10 cellular contexts compared by ENCODE assay signal in the genomic region with DNA sequence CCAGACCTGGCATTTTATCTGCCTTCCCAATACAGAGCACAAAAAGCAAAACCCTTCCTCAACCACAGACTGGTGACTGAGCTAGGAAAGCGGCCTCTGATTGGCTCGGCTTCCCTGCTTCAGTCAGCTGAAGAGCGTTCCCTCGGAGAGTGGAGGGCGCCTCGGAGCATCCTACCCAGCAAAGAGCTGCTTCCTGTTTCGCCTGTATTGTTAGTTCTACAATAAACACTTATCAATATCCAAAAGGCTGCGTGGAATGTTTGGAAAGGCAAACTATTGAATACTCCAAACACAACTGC.
DNase-seq lines count a peak whose midpoint lies in the region; FAIRE-seq and TF ChIP-seq lines count a peak whose summit lies in the region.
"Had no signal": no experiment of that assay in that cellular context is flagged by ENCODE, and none has a peak within 500 bp of the region (broad histone marks: within the 10 kb centered on the region; RNA-seq: fewer than 3 reads in every experiment).

No MANE protein-coding gene starts in this region.

- H3K9me3 ChIP-seq in MM.1S (replicated peaks; ENCODE audit: insufficient read depth, low read length): no peaks in the 10 kb centered on the region

- H3K9me2 ChIP-seq in MM.1S (replicated peaks; ENCODE audit: insufficient read depth, low read length): no peaks in the 10 kb centered on the region

- no peak overlapping the region for H3K9ac ChIP-seq in MM.1S (ENCODE audit: low read length)

- H3K79me2 ChIP-seq in MM.1S (ENCODE audit: low read length): no peaks in the 10 kb centered on the region

- H4K20me1 ChIP-seq in MM.1S (ENCODE audit: insufficient read depth, low read length): no peaks in the 10 kb centered on the region

- no peaks in the 10 kb centered on the region for H3K27me3 Mint-ChIP-seq in brain

- peaks cover 61% of the 10 kb centered on the region for H3K4me1 Mint-ChIP-seq in brain

- H3K36me3 Mint-ChIP-seq in brain: peaks cover 19% of the 10 kb centered on the region
- H3K36me3 Mint-ChIP-seq: naive thymus-derived CD8-positive, alpha-beta T cell had no signal

- no peaks in the 10 kb centered on the region for H3K27me3 ChIP-seq in MM.1S (replicated peaks; ENCODE audit: insufficient read depth, low read length)

- peak overlapping the region; percentile 85 to 94 (median 88) for H3K27ac Mint-ChIP-seq in brain
- H3K27ac Mint-ChIP-seq: naive thymus-derived CD8-positive, alpha-beta T cell had no signal

- no peak overlapping the region for H3K27ac ChIP-seq in MM.1S (ENCODE audit: low read length)

- no peak overlapping the region for H2AFZ ChIP-seq in MM.1S (ENCODE audit: low read length)

- H3K9me3 Mint-ChIP-seq in brain: no peaks in the 10 kb centered on the region
- H3K9me3 Mint-ChIP-seq: naive thymus-derived CD8-positive, alpha-beta T cell had no signal

- no peak for TF ChIP-seq CTCF in brain (conservative IDR thresholded peaks at IDR 0.05)
- no peak for TF ChIP-seq CTCF in MM.1S (IDR thresholded peaks at IDR 0.05; ENCODE audit: low read length)

- no peak for FAIRE-seq in urothelium cell line (lab: Jason Lieb, UNC)

- DNase-seq in DMS153 (lab: John Stamatoyannopoulos, UW): peak; percentile 79
- peak; percentile 36 for DNase-seq in NCI-H146 treated with DMSO at 0.1 percent for 48 hours (lab: John Stamatoyannopoulos, UW; ENCODE audit: unreplicated experiment)
- DNase-seq in inferior parietal cortex (ENCODE audit: extremely low spot score): peak; percentile 76
- DNase-seq in MM.1S: no peak
- DNase-seq in HUDEP-2 (lab: John Stamatoyannopoulos, UW; ENCODE audit: unreplicated experiment in 76 of 76): no peak
- no peak for DNase-seq in stimulated activated CD8-positive, alpha-beta memory T cell treated with anti-CD3 and anti-CD28 coated beads, Interleukin-4, amount 100 ng/mL, for 48 hours
- DNase-seq in urothelium cell line (ENCODE audit: low spot score): no peak
- DNase-seq: activated effector memory CD4-positive, alpha-beta T cell treated with anti-CD3 and anti-CD28 coated beads, Interleukin-2, amount 50 U/mL, for 16 hours; naive thymus-derived CD8-positive, alpha-beta T cell had no signal

- no peak overlapping the region for H3K4me2 ChIP-seq in MM.1S (ENCODE audit: low read depth, low read length)

- H3K4me3 Mint-ChIP-seq in brain: peak overlapping the region; percentile 82 to 88 (median 88)
- H3K4me3 Mint-ChIP-seq: naive thymus-derived CD8-positive, alpha-beta T cell had no signal

- H3K36me3 ChIP-seq in MM.1S (replicated peaks; ENCODE audit: insufficient read depth, low read length): no peaks in the 10 kb centered on the region

- H3K4me1 ChIP-seq in MM.1S (ENCODE audit: low read length): peaks cover 10% of the 10 kb centered on the region

- no peak overlapping the region for H3K4me3 ChIP-seq in MM.1S (ENCODE audit: low read length)

- no peaks in the 10 kb centered on the region; the same call in 1 of the 2 replicates for H3F3A ChIP-seq in MM.1S (ENCODE audit: insufficient read depth, low read length)

Comparison
In these comparisons a context has a peak if more than half of its experiments do, and no peak if none do; other contexts are left out.
1. DNase-seq: peak in DMS153 (single experiment), NCI-H146 treated with DMSO at 0.1 percent for 48 hours (single experiment) and inferior parietal cortex (single experiment); none in MM.1S (single experiment), HUDEP-2 (0 of 76), stimulated activated CD8-positive, alpha-beta memory T cell treated with anti-CD3 and anti-CD28 coated beads, Interleukin-4, amount 100 ng/mL, for 48 hours (single experiment) and urothelium cell line (single experiment).